Comparison of ENCODE assay signal across 22 cellular contexts in genomic region chr1:36346741-36347370, GRCh38. TPM values are rescaled to one million over a fixed set of nuclear protein-coding genes. Genes with fewer than 3 reads are reported as not detected.
DNase-seq lines count a peak whose midpoint lies in the region; ATAC-seq and TF ChIP-seq lines count a peak whose summit lies in the region.
"Had no signal": no experiment of that assay in that cellular context is flagged by ENCODE, and none has a peak within 500 bp of the region (broad histone marks: within the 10 kb centered on the region; RNA-seq: fewer than 3 reads in every experiment).

No MANE protein-coding gene starts in this region.

- H2AFZ ChIP-seq in mesenchymal stem cell (ENCODE audit: low read depth, low read length): no peak overlapping the region
- H2AFZ ChIP-seq: GM23248 had no signal

- H3K4ac ChIP-seq in mesenchymal stem cell (ENCODE audit: low read depth in 1 of 2, low read length in 2 of 2): no peak overlapping the region

- H3K27ac Mint-ChIP-seq in activated CD8-positive, alpha-beta T cell treated with anti-CD3 and anti-CD28 coated beads, Interleukin-2, amount 10 ng/mL, durations not matched to agents 7 days and 5 days: peak overlapping the region; percentile 2
- no peak overlapping the region for H3K27ac Mint-ChIP-seq in activated CD8-positive, alpha-beta T cell treated with anti-CD3 and anti-CD28 coated beads for 36 hours
- H3K27ac Mint-ChIP-seq in HFFc6 (peak overlapping the region; percentile 21), Caco-2 (ENCODE audit: unreplicated experiment) (no peak overlapping the region)
- H3K27ac Mint-ChIP-seq: CD4-positive, alpha-beta T cell had no signal

- H2AK5ac ChIP-seq in mesenchymal stem cell (ENCODE audit: low read length, severe bottlenecking): no peak overlapping the region

- no peak overlapping the region for H3K4me2 ChIP-seq in mesenchymal stem cell (ENCODE audit: low read length, poor library complexity, severe bottlenecking)

- no peak overlapping the region for H2BK12ac ChIP-seq in mesenchymal stem cell (ENCODE audit: low read length in 2 of 2)

- no peaks in the 10 kb centered on the region for H3K9me3 Mint-ChIP-seq in activated CD8-positive, alpha-beta T cell treated with anti-CD3 and anti-CD28 coated beads, Interleukin-2, amount 10 ng/mL, durations not matched to agents 7 days and 5 days (ENCODE audit: insufficient read depth)
- H3K9me3 Mint-ChIP-seq in activated CD8-positive, alpha-beta T cell treated with anti-CD3 and anti-CD28 coated beads for 36 hours: no peaks in the 10 kb centered on the region
- H3K9me3 Mint-ChIP-seq in HFFc6 (no peaks in the 10 kb centered on the region), Caco-2 (ENCODE audit: unreplicated experiment) (no peaks in the 10 kb centered on the region)
- H3K9me3 Mint-ChIP-seq: CD4-positive, alpha-beta T cell; IgD-negative memory B cell had no signal

- no peak overlapping the region for H3K4me3 ChIP-seq in mesenchymal stem cell (ENCODE audit: insufficient read depth in 1 of 2, low read depth in 1 of 2, low read length in 2 of 2)
- no peak overlapping the region for H3K4me3 ChIP-seq in spleen
- no peak overlapping the region for H3K4me3 ChIP-seq in Caco-2 (ENCODE audit: low read depth, low read length)
- H3K4me3 ChIP-seq: GM23248, HAP-1, MG63 had no signal

- H3K27me3 Mint-ChIP-seq in activated CD8-positive, alpha-beta T cell treated with anti-CD3 and anti-CD28 coated beads, Interleukin-2, amount 10 ng/mL, durations not matched to agents 7 days and 5 days (ENCODE audit: low read depth): no peaks in the 10 kb centered on the region
- no peaks in the 10 kb centered on the region for H3K27me3 Mint-ChIP-seq in activated CD8-positive, alpha-beta T cell treated with anti-CD3 and anti-CD28 coated beads for 36 hours
- H3K27me3 Mint-ChIP-seq in HFFc6 (ENCODE audit: insufficient read depth) (peaks cover 4% of the 10 kb centered on the region; the same call in 1 of the 2 replicates), Caco-2 (ENCODE audit: insufficient read depth, unreplicated experiment) (no peaks in the 10 kb centered on the region)
- H3K27me3 Mint-ChIP-seq: CD4-positive, alpha-beta T cell; IgD-negative memory B cell had no signal

- H3K36me3 ChIP-seq in mesenchymal stem cell (ENCODE audit: control insufficient read depth in 1 of 2, insufficient read depth in 2 of 2, low read depth in 1 of 2, low read length in 2 of 2): peaks cover 65 to 71% of the 10 kb centered on the region in 2 experiments
- H3K36me3 ChIP-seq in spleen: peaks cover 0 to 97% (median 54%) of the 10 kb centered on the region in 6 donors
- no peaks in the 10 kb centered on the region for H3K36me3 ChIP-seq in Caco-2 (ENCODE audit: control insufficient read depth, insufficient read depth, low read length)

- H4K8ac ChIP-seq in mesenchymal stem cell (ENCODE audit: low read length): no peak overlapping the region

- TF ChIP-seq CTCF in activated CD8-positive, alpha-beta T cell treated with anti-CD3 and anti-CD28 coated beads for 36 hours (IDR thresholded peaks at IDR 0.05): no peak
- TF ChIP-seq CTCF in HFFc6 (IDR thresholded peaks at IDR 0.05) (no peak), spleen (IDR thresholded peaks at IDR 0.05 in 8 of 11, conservative IDR thresholded peaks at IDR 0.05 in 3 of 11) (no peak), Caco-2 (IDR thresholded peaks at IDR 0.05; ENCODE audit: insufficient read depth in 1 of 2, low read depth in 1 of 2, low read length in 1 of 2, severe bottlenecking in 1 of 2, unreplicated experiment in 1 of 2) (no peak)

- no peak overlapping the region for H2BK5ac ChIP-seq in mesenchymal stem cell (ENCODE audit: low read depth, low read length, poor library complexity, severe bottlenecking)

- no TSS peak for BruUV-seq in Caco-2 (replicated peaks; lab: Mats Ljungman, UMichigan)

- H3K9ac ChIP-seq in mesenchymal stem cell (ENCODE audit: low read length): no peak overlapping the region
- H3K9ac ChIP-seq: GM23248 had no signal

- intact Hi-C loops in activated CD8-positive, alpha-beta T cell treated with anti-CD3 and anti-CD28 coated beads for 36 hours (cut with micrococcal nuclease): no loop called here
- intact Hi-C loops in spleen (cut with DNase I; ENCODE audit: low total_unique reads) (loop anchor here (10.0 kb wide), 1 partner anchor 68 kb away; no protein-coding TSS in a partner anchor), Caco-2 (cut with micrococcal nuclease; ENCODE audit: unreplicated experiment) (no loop called here)

- DNase-seq in activated CD8-positive, alpha-beta T cell treated with anti-CD3 and anti-CD28 coated beads, Interleukin-2, amount 10 ng/mL, durations not matched to agents 7 days and 5 days: no peak
- no peak for DNase-seq in activated CD8-positive, alpha-beta T cell treated with anti-CD3 and anti-CD28 coated beads for 36 hours
- no peak for DNase-seq in HFFc6
- no peak for DNase-seq in mesenchymal stem cell
- DNase-seq in spleen: peak; percentile 69
- no peak for DNase-seq in KG1 (lab: John Stamatoyannopoulos, UW)
- DNase-seq in Caco-2: no peak
- DNase-seq: BE2C; CD4-positive, alpha-beta T cell; DMS53; EL; GM23248; Kasumi-1; MG63; NCI-H1092 treated with DMSO at 0.1 percent for 48 hours; NCI-H2227 treated with DMSO at 0.1 percent for 48 hours; NCI-H510A treated with DMSO at 0.1 percent for 48 hours; NCI-H82; SHP77 had no signal

- POLR2A ChIA-PET in activated CD8-positive, alpha-beta T cell treated with anti-CD3 and anti-CD28 coated beads, Interleukin-2, amount 10 ng/mL, durations not matched to agents 7 days and 5 days (lab: Charles Lee): no interaction called here
- POLR2A ChIA-PET in activated CD8-positive, alpha-beta T cell treated with anti-CD3 and anti-CD28 coated beads for 36 hours (lab: Charles Lee): no interaction called here
- POLR2A ChIA-PET in Caco-2 (lab: Charles Lee): no interaction called here

- peaks cover 34% of the 10 kb centered on the region for H3K79me1 ChIP-seq in mesenchymal stem cell (replicated peaks; ENCODE audit: low read length, poor library complexity, severe bottlenecking)

- no peak overlapping the region for H3K4me3 Mint-ChIP-seq in activated CD8-positive, alpha-beta T cell treated with anti-CD3 and anti-CD28 coated beads, Interleukin-2, amount 10 ng/mL, durations not matched to agents 7 days and 5 days
- no peak overlapping the region for H3K4me3 Mint-ChIP-seq in activated CD8-positive, alpha-beta T cell treated with anti-CD3 and anti-CD28 coated beads for 36 hours
- H3K4me3 Mint-ChIP-seq in HFFc6 (no peak overlapping the region), Caco-2 (ENCODE audit: unreplicated experiment) (no peak overlapping the region)
- H3K4me3 Mint-ChIP-seq: CD4-positive, alpha-beta T cell had no signal

- H2BK120ac ChIP-seq in mesenchymal stem cell (ENCODE audit: low read depth, low read length): no peak overlapping the region

- H3K4me1 ChIP-seq in mesenchymal stem cell (ENCODE audit: control insufficient read depth, insufficient read depth, low read depth, low read length) (peaks cover 47% of the 10 kb centered on the region), spleen (peaks cover 45 to 74% (median 56%) of the 10 kb centered on the region in 6 donors), Caco-2 (no peaks in the 10 kb centered on the region)
- H3K4me1 ChIP-seq: HAP-1 had no signal

- peaks cover 17% of the 10 kb centered on the region for H3K4me1 Mint-ChIP-seq in activated CD8-positive, alpha-beta T cell treated with anti-CD3 and anti-CD28 coated beads, Interleukin-2, amount 10 ng/mL, durations not matched to agents 7 days and 5 days (ENCODE audit: low read depth)
- H3K4me1 Mint-ChIP-seq in activated CD8-positive, alpha-beta T cell treated with anti-CD3 and anti-CD28 coated beads for 36 hours (ENCODE audit: low read depth): peaks cover 22% of the 10 kb centered on the region
- H3K4me1 Mint-ChIP-seq in HFFc6 (ENCODE audit: low read depth) (peaks cover 57% of the 10 kb centered on the region), Caco-2 (ENCODE audit: low read depth, unreplicated experiment) (no peaks in the 10 kb centered on the region)

- H2BK15ac ChIP-seq in mesenchymal stem cell (ENCODE audit: low read depth, poor library complexity, severe bottlenecking): no peak overlapping the region

- TF ChIP-seq POLR2A in spleen (IDR thresholded peaks at IDR 0.05): no peak

- no peak overlapping the region for H3K14ac ChIP-seq in mesenchymal stem cell (ENCODE audit: low read length in 2 of 2)

- H3K9me3 ChIP-seq in mesenchymal stem cell (ENCODE audit: control insufficient read depth, low read length) (no peaks in the 10 kb centered on the region), spleen (no peaks in the 10 kb centered on the region), Caco-2 (no peaks in the 10 kb centered on the region)
- H3K9me3 ChIP-seq: BE2C, HAP-1, MG63 had no signal

- WGBS in mesenchymal stem cell: 91% methylated on average over 8 of the region's 8 CpGs
- WGBS in spleen, 5 donors: 82 to 92% (median 86%) methylated on average over 6 to 8 of the region's 8 CpGs

- CTCF ChIA-PET in activated CD8-positive, alpha-beta T cell treated with anti-CD3 and anti-CD28 coated beads, Interleukin-2, amount 10 ng/mL, durations not matched to agents 7 days and 5 days (lab: Charles Lee): interaction anchor here (1.7 kb wide), 1 partner anchor 20 kb away, joined by 5 read pairs; no protein-coding TSS in a partner anchor
- CTCF ChIA-PET in activated CD8-positive, alpha-beta T cell treated with anti-CD3 and anti-CD28 coated beads for 36 hours (lab: Charles Lee): interaction anchor here (1.9 kb wide), 1 partner anchor 23 kb away, joined by 4 read pairs; no protein-coding TSS in a partner anchor
- CTCF ChIA-PET in Caco-2 (lab: Charles Lee): no interaction called here

- H3K23ac ChIP-seq in mesenchymal stem cell (ENCODE audit: low read length in 2 of 2): no peak overlapping the region

- ATAC-seq in activated CD8-positive, alpha-beta T cell treated with anti-CD3 and anti-CD28 coated beads, Interleukin-2, amount 10 ng/mL, durations not matched to agents 7 days and 5 days: no peak
- no peak for ATAC-seq in activated CD8-positive, alpha-beta T cell treated with anti-CD3 and anti-CD28 coated beads for 36 hours

- no peaks in the 10 kb centered on the region for H3K27me3 ChIP-seq in mesenchymal stem cell (ENCODE audit: control insufficient read depth in 1 of 2, insufficient read depth in 1 of 2, low read length in 2 of 2)
- no peaks in the 10 kb centered on the region for H3K27me3 ChIP-seq in spleen (replicated peaks in 1 of 7)
- H3K27me3 ChIP-seq in Caco-2 (replicated peaks; ENCODE audit: control insufficient read depth, insufficient read depth, low read length): no peaks in the 10 kb centered on the region
- H3K27me3 ChIP-seq: BE2C, MG63 had no signal

- H3K36me3 Mint-ChIP-seq in activated CD8-positive, alpha-beta T cell treated with anti-CD3 and anti-CD28 coated beads, Interleukin-2, amount 10 ng/mL, durations not matched to agents 7 days and 5 days (ENCODE audit: low read depth): peaks cover 38% of the 10 kb centered on the region
- peaks cover 24% of the 10 kb centered on the region for H3K36me3 Mint-ChIP-seq in activated CD8-positive, alpha-beta T cell treated with anti-CD3 and anti-CD28 coated beads for 36 hours (ENCODE audit: low read depth)
- H3K36me3 Mint-ChIP-seq in HFFc6 (ENCODE audit: low read depth) (peaks cover 25% of the 10 kb centered on the region), Caco-2 (ENCODE audit: insufficient read depth, unreplicated experiment) (peaks cover 20% of the 10 kb centered on the region)

- H3K27ac ChIP-seq in mesenchymal stem cell (ENCODE audit: low read length, poor library complexity, severe bottlenecking) (no peak overlapping the region), spleen (peak overlapping the region in 3 of 8 donors; percentile 16 to 86 (median 25))
- H3K27ac ChIP-seq: GM23248, HL-60 had no signal

- H4K91ac ChIP-seq in mesenchymal stem cell (ENCODE audit: low read length): peak overlapping the region; percentile 22

- H3K18ac ChIP-seq in mesenchymal stem cell (ENCODE audit: low read depth in 1 of 2, low read length in 2 of 2): no peak overlapping the region

RNA-seq across cellular contexts. Expression of gene EVA1B, which starts 23.4 kb away (rescaled TPM):
- total RNA-seq in activated CD8-positive, alpha-beta T cell treated with anti-CD3 and anti-CD28 coated beads, Interleukin-2, amount 10 ng/mL, durations not matched to agents 7 days and 5 days: 10 to 100 TPM; 12.3 to 13.3 TPM
- 1 to 10 TPM; 5.8 to 6.5 TPM for total RNA-seq in activated CD8-positive, alpha-beta T cell treated with anti-CD3 and anti-CD28 coated beads for 36 hours
- 100 to 1,000 TPM; 152 to 206 (median 155) TPM for total RNA-seq in HFFc6 (2021; fragmentation: NEBNext Ultra II Directional; extraction: Animal tissue kit (Norgen Biotek cat#: 25700))
- polyA plus RNA-seq in mesenchymal stem cell (2013, experiment 1 of 2): 129 TPM
- polyA plus RNA-seq in mesenchymal stem cell (2013, experiment 2 of 2): 133 TPM
- 10 to 100 TPM; 31.1 to 77.4 (median 43.7) TPM for total RNA-seq in spleen
- 10 to 100 TPM; 17.2 to 45.1 (median 37.4) TPM for polyA plus RNA-seq in spleen
- 4.1 and 5.5 TPM in 2 replicates for total RNA-seq in Caco-2 (2022)
- polyA plus RNA-seq: IgD-negative memory B cell had no signal

RNA-seq across cellular contexts. Expression of gene STK40, which starts 38.9 kb away (rescaled TPM):
- 10 to 100 TPM; 69.7 to 72.4 TPM for total RNA-seq in activated CD8-positive, alpha-beta T cell treated with anti-CD3 and anti-CD28 coated beads, Interleukin-2, amount 10 ng/mL, durations not matched to agents 7 days and 5 days
- 10 to 100 TPM; 41.2 to 44.4 TPM for total RNA-seq in activated CD8-positive, alpha-beta T cell treated with anti-CD3 and anti-CD28 coated beads for 36 hours
- total RNA-seq in HFFc6 (2021; fragmentation: NEBNext Ultra II Directional; extraction: Animal tissue kit (Norgen Biotek cat#: 25700)): 10 to 100 TPM; 24.1 to 26.5 (median 25.1) TPM
- 55.6 TPM for polyA plus RNA-seq in mesenchymal stem cell (2013, experiment 1 of 2)
- 54.5 TPM for polyA plus RNA-seq in mesenchymal stem cell (2013, experiment 2 of 2)
- total RNA-seq in spleen (10 to 100 TPM; 43.3 to 79.2 (median 55.3) TPM), Caco-2 (2022) (26.7 and 29.7 TPM in 2 replicates)
- polyA plus RNA-seq in spleen: 10 to 100 TPM; 13.7 to 37.4 (median 14.8) TPM

RNA-seq across cellular contexts. Expression of gene SH3D21, which starts 40.7 kb away (rescaled TPM):
- total RNA-seq in activated CD8-positive, alpha-beta T cell treated with anti-CD3 and anti-CD28 coated beads, Interleukin-2, amount 10 ng/mL, durations not matched to agents 7 days and 5 days: 10 to 100 TPM; 14.6 to 15.3 TPM
- 10 to 100 TPM; 17.8 to 21.0 TPM for total RNA-seq in activated CD8-positive, alpha-beta T cell treated with anti-CD3 and anti-CD28 coated beads for 36 hours
- total RNA-seq in HFFc6 (2021; fragmentation: NEBNext Ultra II Directional; extraction: Animal tissue kit (Norgen Biotek cat#: 25700)): 1 to 10 TPM; 2.7 to 5.3 (median 2.9) TPM
- polyA plus RNA-seq in mesenchymal stem cell (2013, experiment 1 of 2): 1.9 TPM
- 1.8 TPM for polyA plus RNA-seq in mesenchymal stem cell (2013, experiment 2 of 2)
- total RNA-seq in spleen: 1 to 10 TPM; 1.7 to 9.4 (median 7.2) TPM
- polyA plus RNA-seq in spleen: 1 to 10 TPM; 1.7 to 5.1 (median 1.9) TPM
- total RNA-seq in Caco-2 (2022): 12.1 and 12.4 TPM in 2 replicates

RNA-seq across cellular contexts. Expression of gene LSM10, which starts 50.9 kb away (rescaled TPM):
- 10 to 100 TPM; 44.7 to 47.5 TPM for total RNA-seq in activated CD8-positive, alpha-beta T cell treated with anti-CD3 and anti-CD28 coated beads, Interleukin-2, amount 10 ng/mL, durations not matched to agents 7 days and 5 days
- 10 to 100 TPM; 43.8 to 46.2 TPM for total RNA-seq in activated CD8-positive, alpha-beta T cell treated with anti-CD3 and anti-CD28 coated beads for 36 hours
- 10 to 100 TPM; 44.6 to 58.7 (median 49.6) TPM for total RNA-seq in HFFc6 (2021; fragmentation: NEBNext Ultra II Directional; extraction: Animal tissue kit (Norgen Biotek cat#: 25700))
- polyA plus RNA-seq in mesenchymal stem cell (2013, experiment 1 of 2): 62.4 TPM
- 61.1 TPM for polyA plus RNA-seq in mesenchymal stem cell (2013, experiment 2 of 2)
- total RNA-seq in spleen (10 to 100 TPM; 42.9 to 62.2 (median 49.0) TPM), Caco-2 (2022) (19.6 and 20.7 TPM in 2 replicates)
- polyA plus RNA-seq in spleen: 10 to 100 TPM; 65.1 to 87.6 (median 86.6) TPM

Comparison
In these comparisons a context has a peak if more than half of its experiments do, and no peak if none do; other contexts are left out.
1. H3K27ac Mint-ChIP-seq: peak in activated CD8-positive, alpha-beta T cell treated with anti-CD3 and anti-CD28 coated beads, Interleukin-2, amount 10 ng/mL, durations not matched to agents 7 days and 5 days (single experiment) and HFFc6 (single experiment); none in activated CD8-positive, alpha-beta T cell treated with anti-CD3 and anti-CD28 coated beads for 36 hours (single experiment) and Caco-2 (single experiment).